In the genomic region with DNA sequence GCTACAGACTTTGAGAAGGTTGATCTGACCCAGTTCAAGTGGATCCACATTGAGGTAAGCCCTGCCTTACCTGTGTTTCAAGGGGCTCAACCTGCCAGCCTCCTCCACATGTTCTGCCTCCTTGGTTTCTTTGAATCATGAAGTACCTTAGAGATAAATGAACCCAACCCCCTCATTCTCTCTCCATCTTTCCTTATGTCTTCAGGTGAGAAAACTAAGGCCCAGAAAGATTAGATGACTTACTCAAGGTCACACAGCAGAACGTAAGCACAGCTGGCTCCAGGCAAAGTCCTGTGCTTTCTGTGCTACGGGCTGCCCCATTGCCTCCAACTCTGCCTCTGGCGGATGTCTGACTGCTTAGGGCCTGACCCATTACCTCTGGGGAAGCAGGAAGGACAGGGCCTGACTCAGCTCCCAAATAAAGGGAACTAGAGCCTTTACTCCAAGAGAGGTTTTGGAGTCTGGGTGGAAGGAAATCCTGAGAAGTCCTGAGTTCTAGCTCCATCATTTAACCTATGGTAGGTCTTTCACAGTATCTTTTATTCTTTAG, we compare ENCODE assay signal across 12 cellular contexts. TPM values are rescaled to one million over a fixed set of nuclear protein-coding genes. Genes with fewer than 3 reads are reported as not detected.
DNase-seq lines count a peak whose midpoint lies in the region; ATAC-seq lines count a peak whose summit lies in the region.
"Had no signal": no experiment of that assay in that cellular context is flagged by ENCODE, and none has a peak within 500 bp of the region (broad histone marks: within the 10 kb centered on the region; RNA-seq: fewer than 3 reads in every experiment).

No MANE protein-coding gene starts in this region.

- H3K4me3 ChIP-seq in skeletal muscle tissue (ENCODE audit: low read length in 3 of 3), result peak overlapping the region; percentile 60 to 77 (median 63)

- H3K9ac ChIP-seq in skeletal muscle tissue (ENCODE audit: low read depth in 1 of 3, low read length in 3 of 3), result peak overlapping the region in 2 of 3 donors; percentile 81 to 90

- ATAC-seq in HG02610 (IDR thresholded peaks at IDR 0.05; ENCODE audit: unreplicated experiment) (no peak), GM21825 (IDR thresholded peaks at IDR 0.05; ENCODE audit: unreplicated experiment) (no peak)

- H3K27ac Mint-ChIP-seq in T-helper 1 cell treated with Interleukin-12 subunit alpha and Interleukin-12 subunit beta and Interleukin-4 antibody, amounts not matched to agents 30 μg/mL and 1 μg/mL, for 36 hours, result peak overlapping the region; percentile 22
- H3K27ac Mint-ChIP-seq in dendritic cell treated with granulocyte-macrophage colony-stimulating factor and Interleukin-4, amounts not matched to agents 40 ng/mL and 50 ng/mL, for 4 days, result peak overlapping the region; percentile 97
- H3K27ac Mint-ChIP-seq: activated CD4-positive, alpha-beta memory T cell treated with anti-CD3 and anti-CD28 coated beads for 36 hours had no signal

- peaks cover 14% of the 10 kb centered on the region for H3K4me1 Mint-ChIP-seq in T-helper 1 cell treated with Interleukin-12 subunit alpha and Interleukin-12 subunit beta and Interleukin-4 antibody, amounts not matched to agents 30 μg/mL and 1 μg/mL, for 36 hours (ENCODE audit: low read depth)
- peaks cover 23% of the 10 kb centered on the region for H3K4me1 Mint-ChIP-seq in dendritic cell treated with granulocyte-macrophage colony-stimulating factor and Interleukin-4, amounts not matched to agents 40 ng/mL and 50 ng/mL, for 4 days (ENCODE audit: low read depth)

- H3K9me3 Mint-ChIP-seq in T-helper 1 cell treated with Interleukin-12 subunit alpha and Interleukin-12 subunit beta and Interleukin-4 antibody, amounts not matched to agents 30 μg/mL and 1 μg/mL, for 36 hours, result no peaks in the 10 kb centered on the region
- H3K9me3 Mint-ChIP-seq in dendritic cell treated with granulocyte-macrophage colony-stimulating factor and Interleukin-4, amounts not matched to agents 40 ng/mL and 50 ng/mL, for 4 days, result no peaks in the 10 kb centered on the region
- H3K9me3 Mint-ChIP-seq: activated CD4-positive, alpha-beta memory T cell treated with anti-CD3 and anti-CD28 coated beads for 36 hours had no signal

- H3K27me3 Mint-ChIP-seq in T-helper 1 cell treated with Interleukin-12 subunit alpha and Interleukin-12 subunit beta and Interleukin-4 antibody, amounts not matched to agents 30 μg/mL and 1 μg/mL, for 36 hours (ENCODE audit: low read depth), result no peaks in the 10 kb centered on the region
- H3K27me3 Mint-ChIP-seq in dendritic cell treated with granulocyte-macrophage colony-stimulating factor and Interleukin-4, amounts not matched to agents 40 ng/mL and 50 ng/mL, for 4 days, result no peaks in the 10 kb centered on the region
- H3K27me3 Mint-ChIP-seq: activated CD4-positive, alpha-beta memory T cell treated with anti-CD3 and anti-CD28 coated beads for 36 hours had no signal

- peaks cover 0 to 7% (median 0%) of the 10 kb centered on the region in 3 donors for H3K36me3 ChIP-seq in skeletal muscle tissue (ENCODE audit: control insufficient read depth in 3 of 3, insufficient read depth in 3 of 3, low read length in 3 of 3)
- H3K36me3 ChIP-seq: suprapubic skin had no signal

- no peak overlapping the region for H3K4me3 Mint-ChIP-seq in T-helper 1 cell treated with Interleukin-12 subunit alpha and Interleukin-12 subunit beta and Interleukin-4 antibody, amounts not matched to agents 30 μg/mL and 1 μg/mL, for 36 hours
- peak overlapping the region; percentile 70 for H3K4me3 Mint-ChIP-seq in dendritic cell treated with granulocyte-macrophage colony-stimulating factor and Interleukin-4, amounts not matched to agents 40 ng/mL and 50 ng/mL, for 4 days

- H3K36me3 Mint-ChIP-seq in T-helper 1 cell treated with Interleukin-12 subunit alpha and Interleukin-12 subunit beta and Interleukin-4 antibody, amounts not matched to agents 30 μg/mL and 1 μg/mL, for 36 hours (ENCODE audit: low read depth), result peaks cover 9% of the 10 kb centered on the region
- H3K36me3 Mint-ChIP-seq in dendritic cell treated with granulocyte-macrophage colony-stimulating factor and Interleukin-4, amounts not matched to agents 40 ng/mL and 50 ng/mL, for 4 days (ENCODE audit: low read depth), result no peaks in the 10 kb centered on the region
- H3K36me3 Mint-ChIP-seq: activated CD4-positive, alpha-beta memory T cell treated with anti-CD3 and anti-CD28 coated beads for 36 hours had no signal

- no peaks in the 10 kb centered on the region for H3K27me3 ChIP-seq in skeletal muscle tissue (ENCODE audit: control insufficient read depth in 3 of 3, insufficient read depth in 3 of 3, low read length in 3 of 3)
- H3K27me3 ChIP-seq: spleen, suprapubic skin had no signal

- H3K27ac ChIP-seq in skeletal muscle tissue (ENCODE audit: low read depth, low read length), result peak overlapping the region; percentile 54
- H3K27ac ChIP-seq: suprapubic skin had no signal

- intact Hi-C loops in dendritic cell treated with granulocyte-macrophage colony-stimulating factor and Interleukin-4, amounts not matched to agents 40 ng/mL and 50 ng/mL, for 4 days (cut with micrococcal nuclease), result loop anchor here (2.0 kb wide), 1 partner anchor 206 kb away; no protein-coding TSS in a partner anchor

- DNase-seq in T-helper 1 cell, result no peak

- peaks cover 11 to 16% (median 13%) of the 10 kb centered on the region in 3 donors for H3K4me1 ChIP-seq in skeletal muscle tissue (ENCODE audit: control insufficient read depth in 3 of 3, insufficient read depth in 3 of 3, low read length in 3 of 3)

- H3K9me3 ChIP-seq in skeletal muscle tissue (ENCODE audit: control insufficient read depth in 3 of 3, low read length in 3 of 3), result no peaks in the 10 kb centered on the region
- H3K9me3 ChIP-seq: spleen, suprapubic skin had no signal

RNA-seq across cellular contexts. Expression of a gene that starts 10.3 kb away (rescaled TPM):
- total RNA-seq in skeletal muscle tissue, result 2.1 TPM

RNA-seq across cellular contexts. Expression of a gene that starts 18.4 kb away (rescaled TPM):
- total RNA-seq in skeletal muscle tissue, result 61.6 TPM

RNA-seq across cellular contexts. Expression of a gene that starts 22.1 kb away (rescaled TPM):
- 2.1 TPM for total RNA-seq in skeletal muscle tissue

RNA-seq across cellular contexts. Expression of a gene that starts 25.4 kb away (rescaled TPM):
- total RNA-seq in skeletal muscle tissue, result 352 TPM

RNA-seq across cellular contexts. Expression of a gene that starts 26.8 kb away (rescaled TPM):
- total RNA-seq in skeletal muscle tissue, result not detected
- total RNA-seq: fibroblast of villous mesenchyme, G401, mesenteric fat pad, suprapubic skin had no signal
